Comparison of ENCODE assay signal across 1 cellular context in the genomic region with DNA sequence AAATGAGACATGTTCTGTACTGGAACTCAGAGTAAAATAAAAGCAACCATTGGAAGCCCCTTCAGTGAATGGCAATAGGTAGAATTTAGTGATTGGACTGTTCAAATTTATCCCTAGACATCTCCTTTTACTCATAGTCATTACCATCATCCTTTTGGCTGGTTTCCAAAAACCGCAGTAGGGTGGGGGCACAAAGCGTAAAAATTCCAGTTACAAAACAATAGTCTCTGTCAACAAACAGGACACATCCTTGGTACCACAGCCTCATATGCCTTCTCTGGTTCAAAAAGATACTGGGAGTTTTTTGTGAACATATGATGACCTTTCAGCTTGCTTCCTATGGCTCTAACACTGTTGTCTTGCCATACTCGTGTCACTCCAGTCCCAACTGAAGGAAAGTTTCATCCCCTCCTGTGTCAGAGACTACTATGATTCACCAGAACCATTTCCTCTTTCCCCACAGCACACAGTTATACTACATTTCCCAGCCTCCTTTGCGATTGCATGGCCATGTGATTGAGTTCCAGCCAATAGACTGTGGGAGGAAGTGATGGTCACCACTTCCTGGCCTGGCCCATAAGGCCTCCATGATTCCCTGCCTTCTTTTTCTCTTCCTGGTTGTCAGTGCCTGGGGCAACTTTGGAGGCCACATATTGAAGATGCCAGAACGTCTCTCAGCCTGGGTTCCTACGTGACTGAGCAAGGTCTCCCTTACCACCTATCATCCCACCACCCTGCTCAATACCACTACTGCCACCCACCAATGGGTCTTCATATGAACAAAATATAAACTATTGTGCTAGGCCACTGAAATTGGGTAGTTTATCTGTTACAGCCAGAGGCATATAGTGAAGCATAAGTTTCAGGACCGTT.
A peak's percentile ranks its signal among the peaks of the same experiment; 100 is the strongest.
TF ChIP-seq lines count a peak whose summit lies in the region.

No MANE protein-coding gene starts in this region.

TF ChIP-seq in K562, 482 proteins besides CTCF, POLR2A, EP300 and RAD21 (continued from another document):
- TF ChIP-seq ELK3 (CRISPR knock-in tag; IDR thresholded peaks at IDR 0.05): no peak
- no peak for TF ChIP-seq CHD2 (IDR thresholded peaks at IDR 0.05; ENCODE audit: low read depth, low read length)
- no peak for TF ChIP-seq DACH1 (IDR thresholded peaks at IDR 0.05; ENCODE audit: partially characterized antibody)
- TF ChIP-seq ZNF3 (CRISPR knock-in tag; IDR thresholded peaks at IDR 0.05): no peak
- TF ChIP-seq ZNF41 (CRISPR knock-in tag; conservative IDR thresholded peaks at IDR 0.05): no peak
- TF ChIP-seq CREB3L1 (IDR thresholded peaks at IDR 0.05; ENCODE audit: borderline replicate concordance, low read depth): peak; percentile 34; the same call in 1 of the 2 replicates
- no peak for TF ChIP-seq FOXA3 (CRISPR knock-in tag; conservative IDR thresholded peaks at IDR 0.05 in 1 of 2, IDR thresholded peaks at IDR 0.05 in 1 of 2)
- peak; percentile 61; the same call in 1 of the 2 replicates for TF ChIP-seq GTF2E2 (tag; IDR thresholded peaks at IDR 0.05)
- TF ChIP-seq NONO (IDR thresholded peaks at IDR 0.05; ENCODE audit: low read depth in 2 of 2, low read length in 1 of 2): no peak
- TF ChIP-seq ZEB2 (IDR thresholded peaks at IDR 0.05): no peak
